In genomic region chr20:38137441-38138037, GRCh38 we compare ENCODE assay signal across 28 cellular contexts. TPM values are rescaled to one million over a fixed set of nuclear protein-coding genes. Genes with fewer than 3 reads are reported as not detected.
DNase-seq lines count a peak whose midpoint lies in the region; ATAC-seq, FAIRE-seq and TF ChIP-seq lines count a peak whose summit lies in the region.
"Had no signal": no experiment of that assay in that cellular context is flagged by ENCODE, and none has a peak within 500 bp of the region (broad histone marks: within the 10 kb centered on the region; RNA-seq: fewer than 3 reads in every experiment).

No MANE protein-coding gene starts in this region.

- no peak for FAIRE-seq in kidney (lab: Jason Lieb, UNC)
- FAIRE-seq: GM12878 had no signal

- peaks cover 12 to 13% of the 10 kb centered on the region in 2 donors for H3K4me1 ChIP-seq in kidney (ENCODE audit: control insufficient read depth in 1 of 2, insufficient read depth in 1 of 2, low read depth in 1 of 2, low read length in 2 of 2)
- H3K4me1 ChIP-seq in sigmoid colon = peaks cover 0 to under 1% (median 0%) of the 10 kb centered on the region in 4 donors

- H3K27me3 ChIP-seq in sigmoid colon = no peaks in the 10 kb centered on the region
- H3K27me3 ChIP-seq: BLaER1 treated with 17β-estradiol and CSF1 and Interleukin-3, amounts not matched to agents 10 nM and 100 nM had no signal

- no peak overlapping the region for H3K4me3 Mint-ChIP-seq in WTC11
- H3K4me3 Mint-ChIP-seq: CD4-positive, alpha-beta memory T cell had no signal

- H3K4me3 ChIP-seq in kidney (ENCODE audit: low read length in 2 of 2) = no peak overlapping the region
- no peak overlapping the region for H3K4me3 ChIP-seq in sigmoid colon
- H3K4me3 ChIP-seq: BLaER1 treated with 17β-estradiol and CSF1 and Interleukin-3, amounts not matched to agents 10 nM and 100 nM; GM12878; GM23248; SK-N-MC had no signal

- no peaks in the 10 kb centered on the region for H3K27me3 Mint-ChIP-seq in WTC11 (ENCODE audit: low read depth)

- ATAC-seq in left ventricle myocardium superior (no peak), WTC11 (no peak), esophagus mucosa (no peak)
- ATAC-seq: GM12878 had no signal

- H3K27ac Mint-ChIP-seq in WTC11 = no peak overlapping the region

- peaks cover 30% of the 10 kb centered on the region for H3K4me1 Mint-ChIP-seq in WTC11

- H3K36me3 ChIP-seq in kidney (ENCODE audit: control insufficient read depth in 1 of 2, insufficient read depth in 2 of 2, low read length in 2 of 2) (peaks cover 0 to 2% of the 10 kb centered on the region in 2 donors), sigmoid colon (peaks cover 0 to 69% (median 29%) of the 10 kb centered on the region in 4 donors)
- H3K36me3 ChIP-seq: BLaER1 treated with 17β-estradiol and CSF1 and Interleukin-3, amounts not matched to agents 10 nM and 100 nM had no signal

- POLR2A ChIA-PET in WTC11 (lab: Charles Lee) = no interaction called here

- WGBS in sigmoid colon, 2 donors = 92 to 95% methylated on average over 11 of the region's 11 CpGs

- H3K9me3 Mint-ChIP-seq in WTC11 = no peaks in the 10 kb centered on the region
- H3K9me3 Mint-ChIP-seq: CD4-positive, alpha-beta memory T cell had no signal

- no peaks in the 10 kb centered on the region for H3K9me3 ChIP-seq in kidney (ENCODE audit: control insufficient read depth in 1 of 2, low read length in 2 of 2)
- H3K9me3 ChIP-seq in sigmoid colon = no peaks in the 10 kb centered on the region
- H3K9me3 ChIP-seq: BLaER1 treated with 17β-estradiol and CSF1 and Interleukin-3, amounts not matched to agents 10 nM and 100 nM; Caco-2 had no signal

- TF ChIP-seq EP300 in sigmoid colon (IDR thresholded peaks at IDR 0.05) = no peak

- no peak for TF ChIP-seq POLR2A in sigmoid colon (IDR thresholded peaks at IDR 0.05)

- DNase-seq in cardiac septum (ENCODE audit: low spot score) (peak; percentile 55), left ventricle myocardium superior (no peak), WTC11 (ENCODE audit: low spot score) (peak; percentile 3), kidney (peak; percentile 16), sigmoid colon (peak; percentile 33)
- no peak for DNase-seq in activated naive CD4-positive, alpha-beta T cell (lab: John Stamatoyannopoulos, UW)
- DNase-seq in activated CD8-positive, alpha-beta memory T cell treated with anti-CD3 and anti-CD28 coated beads, Interleukin-2, amount 50 U/mL, for 48 hours = no peak
- DNase-seq: 8988T; CD4-positive, alpha-beta memory T cell; DMS 273 treated with DMSO at 0.1 percent for 48 hours; DND-41; GM23248; HCEC 1CT; KG1; NCI-H1105; NCI-H146; NCI-H2029 treated with DMSO at 0.1 percent for 48 hours; NCI-H345; NCI-H524 treated with DMSO at 0.1 percent for 48 hours; NCI-H82; SHP77 treated with DMSO at 0.1 percent for 48 hours had no signal

- no peak overlapping the region for H3K9ac ChIP-seq in kidney (ENCODE audit: low read length in 2 of 2)
- H3K9ac ChIP-seq: BLaER1 treated with 17β-estradiol and CSF1 and Interleukin-3, amounts not matched to agents 10 nM and 100 nM; GM23248 had no signal

- TF ChIP-seq CTCF in WTC11 (IDR thresholded peaks at IDR 0.05) = no peak
- no peak for TF ChIP-seq CTCF in kidney (IDR thresholded peaks at IDR 0.05; ENCODE audit: borderline replicate concordance, extremely low read depth, insufficient read depth)
- TF ChIP-seq CTCF in sigmoid colon (IDR thresholded peaks at IDR 0.05) = no peak

- H3K36me3 Mint-ChIP-seq in WTC11 = no peaks in the 10 kb centered on the region
- H3K36me3 Mint-ChIP-seq: CD4-positive, alpha-beta memory T cell had no signal

- intact Hi-C loops in cardiac septum (cut with DNase I) (no loop called here), left ventricle myocardium superior (cut with micrococcal nuclease) (no loop called here), kidney (cut with DNase I) (no loop called here), sigmoid colon (cut with DNase I) (no loop called here)

- H3K27ac ChIP-seq in kidney (ENCODE audit: low read depth in 2 of 2, low read length in 2 of 2) (no peak overlapping the region), sigmoid colon (no peak overlapping the region)
- H3K27ac ChIP-seq: BLaER1 treated with 17β-estradiol and CSF1 and Interleukin-3, amounts not matched to agents 10 nM and 100 nM; GM23248; HL-60; SK-N-MC had no signal

- CTCF ChIA-PET in WTC11 (lab: Charles Lee) = no interaction called here

TF ChIP-seq in WTC11, 78 proteins besides CTCF, POLR2A, EP300 and RAD21 (continues in another document):
- TF ChIP-seq CREB1 (CRISPR knock-in tag; IDR thresholded peaks at IDR 0.05) (no peak), ZNF232 (CRISPR knock-in tag; IDR thresholded peaks at IDR 0.05) (no peak), GABPB1 (CRISPR knock-in tag; IDR thresholded peaks at IDR 0.05) (no peak), MXD4 (CRISPR knock-in tag; IDR thresholded peaks at IDR 0.05; ENCODE audit: borderline replicate concordance) (no peak), MYBL2 (CRISPR knock-in tag; IDR thresholded peaks at IDR 0.05) (no peak), SMAD4 (CRISPR knock-in tag; IDR thresholded peaks at IDR 0.05) (no peak), NR3C1 (CRISPR knock-in tag; conservative IDR thresholded peaks at IDR 0.05; ENCODE audit: low read depth) (no peak), ARID4B (CRISPR knock-in tag; IDR thresholded peaks at IDR 0.05; ENCODE audit: borderline replicate concordance) (no peak), NR2C2 (CRISPR knock-in tag; IDR thresholded peaks at IDR 0.05) (no peak), ATF6 (CRISPR knock-in tag; IDR thresholded peaks at IDR 0.05) (no peak)
- TF ChIP-seq, protein P1, sequence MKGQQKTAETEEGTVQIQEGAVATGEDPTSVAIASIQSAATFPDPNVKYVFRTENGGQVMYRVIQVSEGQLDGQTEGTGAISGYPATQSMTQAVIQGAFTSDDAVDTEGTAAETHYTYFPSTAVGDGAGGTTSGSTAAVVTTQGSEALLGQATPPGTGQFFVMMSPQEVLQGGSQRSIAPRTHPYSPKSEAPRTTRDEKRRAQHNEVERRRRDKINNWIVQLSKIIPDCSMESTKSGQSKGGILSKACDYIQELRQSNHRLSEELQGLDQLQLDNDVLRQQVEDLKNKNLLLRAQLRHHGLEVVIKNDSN (CRISPR knock-in tag; IDR thresholded peaks at IDR 0.05) = no peak
- TF ChIP-seq, protein P2, sequence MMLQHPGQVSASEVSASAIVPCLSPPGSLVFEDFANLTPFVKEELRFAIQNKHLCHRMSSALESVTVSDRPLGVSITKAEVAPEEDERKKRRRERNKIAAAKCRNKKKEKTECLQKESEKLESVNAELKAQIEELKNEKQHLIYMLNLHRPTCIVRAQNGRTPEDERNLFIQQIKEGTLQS (CRISPR knock-in tag; conservative IDR thresholded peaks at IDR 0.05) = no peak
- TF ChIP-seq, protein P3, sequence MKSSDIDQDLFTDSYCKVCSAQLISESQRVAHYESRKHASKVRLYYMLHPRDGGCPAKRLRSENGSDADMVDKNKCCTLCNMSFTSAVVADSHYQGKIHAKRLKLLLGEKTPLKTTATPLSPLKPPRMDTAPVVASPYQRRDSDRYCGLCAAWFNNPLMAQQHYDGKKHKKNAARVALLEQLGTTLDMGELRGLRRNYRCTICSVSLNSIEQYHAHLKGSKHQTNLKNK (CRISPR knock-in tag; IDR thresholded peaks at IDR 0.05) = no peak

RNA-seq across cellular contexts. Expression of gene TGM2, which starts 27.5 kb away (rescaled TPM):
- total RNA-seq in cardiac septum = 792 TPM
- total RNA-seq in left ventricle myocardium superior = 473 TPM
- 1.5 to 2.1 TPM (median 1.8 TPM) in 3 replicates for total RNA-seq in WTC11 (2021)
- total RNA-seq in kidney = 611 TPM
- polyA plus RNA-seq in kidney (ENCODE audit: insufficient read depth, low read depth, low replicate concordance) = 44.6 TPM
- total RNA-seq in sigmoid colon = 100 to 1,000 TPM in 2 of 4 donors, 10 to 100 TPM in 2; 14.8 to 104 (median 60.7) TPM
- polyA plus RNA-seq in sigmoid colon = 10 to 100 TPM in 1 of 3 donors, 1 to 10 TPM in 2; 6.5 to 71.1 (median 7.2) TPM
- 9.6 TPM for total RNA-seq in esophagus mucosa
- total RNA-seq: OCI-LY7 had no signal

Comparison
In these comparisons a context has a peak if more than half of its experiments do, and no peak if none do; other contexts are left out.
1. DNase-seq: peak in cardiac septum (single experiment), WTC11 (single experiment), kidney (single experiment) and sigmoid colon (single experiment); none in left ventricle myocardium superior (single experiment), activated naive CD4-positive, alpha-beta T cell (0 of 4) and activated CD8-positive, alpha-beta memory T cell treated with anti-CD3 and anti-CD28 coated beads, Interleukin-2, amount 50 U/mL, for 48 hours (single experiment).